In the genomic region with DNA sequence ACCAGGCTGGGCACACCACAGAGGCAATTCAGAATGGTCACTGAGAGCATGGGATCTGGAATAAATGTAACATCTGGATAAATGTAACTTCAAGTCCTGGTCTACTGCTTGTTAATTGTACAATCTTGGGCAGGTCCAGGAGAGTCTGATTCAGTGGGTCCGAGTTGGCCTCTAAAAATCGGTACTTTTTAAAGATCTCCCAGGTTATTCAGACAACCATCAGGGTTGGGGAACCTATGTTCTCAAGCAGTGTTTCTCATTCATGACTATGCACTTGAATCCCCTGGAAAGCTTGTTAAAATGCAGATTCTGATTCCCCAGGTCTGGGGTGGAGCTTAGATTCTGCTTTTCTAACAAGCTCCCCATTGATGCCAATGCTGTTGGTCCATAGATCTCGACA, we compare ENCODE assay signal across 18 cellular contexts. TPM values are rescaled to one million over a fixed set of nuclear protein-coding genes. Genes with fewer than 3 reads are reported as not detected.
DNase-seq lines count a peak whose midpoint lies in the region; ATAC-seq and TF ChIP-seq lines count a peak whose summit lies in the region.
"Had no signal": no experiment of that assay in that cellular context is flagged by ENCODE, and none has a peak within 500 bp of the region (broad histone marks: within the 10 kb centered on the region; RNA-seq: fewer than 3 reads in every experiment).

No MANE protein-coding gene starts in this region.

- no peak overlapping the region for H3K27ac ChIP-seq in CD8-positive, alpha-beta memory T cell (ENCODE audit: low read depth, low read length)
- H3K27ac ChIP-seq: SJSA1 had no signal

- POLR2A ChIA-PET in CD8-positive, alpha-beta memory T cell (lab: Charles Lee) = no interaction called here

- no peak for DNase-seq in CD8-positive, alpha-beta memory T cell
- DNase-seq in T-helper 17 cell (no peak), osteocyte (ENCODE audit: extremely low spot score, unreplicated experiment) (no peak), Calu3 (no peak)
- no peak for DNase-seq in effector memory CD8-positive, alpha-beta T cell
- DNase-seq in central memory CD4-positive, alpha-beta T cell = no peak
- DNase-seq: ACHN; CD4-positive, CD25-positive, alpha-beta regulatory T cell; GF-D8; Karpas-422; MM.1S; NCI-H1105; NCI-H1694 treated with DMSO at 0.1 percent for 48 hours; NCI-H446; PC-3 had no signal

- no peaks in the 10 kb centered on the region for H3K27me3 ChIP-seq in CD8-positive, alpha-beta memory T cell (ENCODE audit: insufficient read depth, low read length, poor library complexity, severe bottlenecking)
- H3K27me3 ChIP-seq: SJSA1 had no signal

- no peaks in the 10 kb centered on the region for H3K27me3 Mint-ChIP-seq in CD8-positive, alpha-beta memory T cell
- H3K27me3 Mint-ChIP-seq in T-helper 17 cell (no peaks in the 10 kb centered on the region), osteocyte (ENCODE audit: unreplicated experiment) (no peaks in the 10 kb centered on the region), Calu3 (ENCODE audit: unreplicated experiment) (no peaks in the 10 kb centered on the region)
- no peaks in the 10 kb centered on the region for H3K27me3 Mint-ChIP-seq in effector memory CD8-positive, alpha-beta T cell
- H3K27me3 Mint-ChIP-seq: CD4-positive, CD25-positive, alpha-beta regulatory T cell had no signal

- H3K36me3 ChIP-seq in CD8-positive, alpha-beta memory T cell (ENCODE audit: insufficient read depth, low read length) = peaks cover 47% of the 10 kb centered on the region

- intact Hi-C loops in Calu3 (cut with micrococcal nuclease; ENCODE audit: unreplicated experiment) = no loop called here

- peak overlapping the region; percentile 49 to 91 (median 81) for H3K27ac Mint-ChIP-seq in CD8-positive, alpha-beta memory T cell
- peak overlapping the region; percentile 71 for H3K27ac Mint-ChIP-seq in T-helper 17 cell
- peak overlapping the region; percentile 18 to 91 for H3K27ac Mint-ChIP-seq in effector memory CD8-positive, alpha-beta T cell
- peak overlapping the region; percentile 18 for H3K27ac Mint-ChIP-seq in osteocyte (ENCODE audit: unreplicated experiment)
- no peak overlapping the region for H3K27ac Mint-ChIP-seq in Calu3 (ENCODE audit: unreplicated experiment)
- H3K27ac Mint-ChIP-seq: CD4-positive, CD25-positive, alpha-beta regulatory T cell had no signal

- H3K4me1 ChIP-seq in CD8-positive, alpha-beta memory T cell (ENCODE audit: insufficient read depth, low read length) = peaks cover 20% of the 10 kb centered on the region
- H3K4me1 ChIP-seq: SJSA1 had no signal

- CTCF ChIA-PET in CD8-positive, alpha-beta memory T cell (lab: Charles Lee) = interaction anchor here (1.4 to 1.8 kb wide), 2 partner anchors 13 to 59 kb away, joined by 4 read pairs; no protein-coding TSS in a partner anchor
- CTCF ChIA-PET in Calu3 (lab: Charles Lee) = no interaction called here

- no peak overlapping the region for H3K4me3 ChIP-seq in CD8-positive, alpha-beta memory T cell (ENCODE audit: low read length)
- H3K4me3 ChIP-seq: SJSA1 had no signal

- H3K9me3 Mint-ChIP-seq in CD8-positive, alpha-beta memory T cell = no peaks in the 10 kb centered on the region
- no peaks in the 10 kb centered on the region for H3K9me3 Mint-ChIP-seq in effector memory CD8-positive, alpha-beta T cell
- no peaks in the 10 kb centered on the region for H3K9me3 Mint-ChIP-seq in osteocyte (ENCODE audit: unreplicated experiment)
- no peaks in the 10 kb centered on the region for H3K9me3 Mint-ChIP-seq in Calu3 (ENCODE audit: low read depth, unreplicated experiment)
- H3K9me3 Mint-ChIP-seq: CD4-positive, CD25-positive, alpha-beta regulatory T cell had no signal

- no peak overlapping the region for H3K4me3 Mint-ChIP-seq in CD8-positive, alpha-beta memory T cell
- H3K4me3 Mint-ChIP-seq in T-helper 17 cell (no peak overlapping the region), osteocyte (ENCODE audit: unreplicated experiment) (no peak overlapping the region), Calu3 (ENCODE audit: low read depth, unreplicated experiment) (no peak overlapping the region)
- no peak overlapping the region for H3K4me3 Mint-ChIP-seq in effector memory CD8-positive, alpha-beta T cell
- H3K4me3 Mint-ChIP-seq: CD4-positive, CD25-positive, alpha-beta regulatory T cell had no signal

- ATAC-seq in T-helper 17 cell (no peak), GM18867 (IDR thresholded peaks at IDR 0.05; ENCODE audit: unreplicated experiment) (no peak)
- no peak for ATAC-seq in effector memory CD8-positive, alpha-beta T cell (replicated peaks)
- ATAC-seq: HepG2, PC-3 had no signal

- H3K36me3 Mint-ChIP-seq in CD8-positive, alpha-beta memory T cell = peaks cover 27 to 82% (median 38%) of the 10 kb centered on the region in 3 donors
- H3K36me3 Mint-ChIP-seq in T-helper 17 cell (ENCODE audit: low read depth) (peaks cover 14% of the 10 kb centered on the region), osteocyte (ENCODE audit: unreplicated experiment) (peaks cover 71% of the 10 kb centered on the region), Calu3 (ENCODE audit: insufficient read depth, unreplicated experiment) (peaks cover 72% of the 10 kb centered on the region)
- peaks cover 93% of the 10 kb centered on the region for H3K36me3 Mint-ChIP-seq in effector memory CD8-positive, alpha-beta T cell (ENCODE audit: insufficient read depth)
- H3K36me3 Mint-ChIP-seq: CD4-positive, CD25-positive, alpha-beta regulatory T cell had no signal

- no peaks in the 10 kb centered on the region for H3K9me3 ChIP-seq in CD8-positive, alpha-beta memory T cell (ENCODE audit: low read length)
- H3K9me3 ChIP-seq in T-helper 17 cell (ENCODE audit: control insufficient read depth, low read length, poor library complexity, severe bottlenecking) = no peaks in the 10 kb centered on the region
- H3K9me3 ChIP-seq: SJSA1 had no signal

- BruUV-seq in Calu3 (replicated peaks; lab: Mats Ljungman, UMichigan) = no TSS peak

- TF ChIP-seq CTCF in osteocyte (IDR thresholded peaks at IDR 0.05) (no peak), Calu3 (IDR thresholded peaks at IDR 0.05; ENCODE audit: unreplicated experiment) (no peak)

- peaks cover 37 to 65% (median 60%) of the 10 kb centered on the region in 3 donors for H3K4me1 Mint-ChIP-seq in CD8-positive, alpha-beta memory T cell
- peaks cover 20% of the 10 kb centered on the region for H3K4me1 Mint-ChIP-seq in T-helper 17 cell
- H3K4me1 Mint-ChIP-seq in effector memory CD8-positive, alpha-beta T cell (ENCODE audit: low read depth in 2 of 2) = peaks cover 12 to 29% of the 10 kb centered on the region in 2 donors
- no peaks in the 10 kb centered on the region for H3K4me1 Mint-ChIP-seq in osteocyte (ENCODE audit: unreplicated experiment)
- peaks cover 11% of the 10 kb centered on the region for H3K4me1 Mint-ChIP-seq in Calu3 (ENCODE audit: low read depth, unreplicated experiment)

RNA-seq across cellular contexts. Expression of a gene that starts 14.8 kb away (rescaled TPM):
- total RNA-seq in CD8-positive, alpha-beta memory T cell = 10 to 100 TPM; 87.7 to 93.2 TPM
- polyA plus RNA-seq in CD8-positive, alpha-beta memory T cell = 517 TPM
- 100 to 1,000 TPM; 553 to 928 TPM for total RNA-seq in T-helper 17 cell
- 193 and 237 TPM in 2 replicates for total RNA-seq in osteocyte
- total RNA-seq in Calu3 (2022) = 458 and 526 TPM in 2 replicates
